35 cellular contexts compared by ENCODE assay signal in the genomic region with DNA sequence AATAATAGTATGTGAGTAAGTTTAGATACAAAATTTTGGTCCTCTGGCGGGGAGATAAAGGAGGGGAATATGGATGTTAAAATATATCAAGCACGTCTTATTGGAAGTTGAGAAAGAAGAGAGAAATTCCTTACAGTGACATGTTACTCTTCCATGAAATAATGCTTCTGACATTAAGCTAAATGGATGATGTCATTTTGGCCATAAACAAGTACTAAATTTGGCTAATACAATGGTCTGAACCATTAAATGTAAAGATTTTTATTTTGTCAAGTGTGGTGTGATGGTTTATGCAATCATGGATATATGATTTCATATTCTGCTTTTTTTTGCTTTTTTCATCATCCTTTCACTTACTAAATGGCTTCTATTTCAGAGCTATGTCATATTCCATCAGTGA.
DNase-seq lines count a peak whose midpoint lies in the region; ATAC-seq, FAIRE-seq and TF ChIP-seq lines count a peak whose summit lies in the region.
"Had no signal": no experiment of that assay in that cellular context is flagged by ENCODE, and none has a peak within 500 bp of the region (broad histone marks: within the 10 kb centered on the region; RNA-seq: fewer than 3 reads in every experiment).

No MANE protein-coding gene starts in this region.

- H3K27me3 ChIP-seq in HepG2 (ENCODE audit: control insufficient read depth in 1 of 2, insufficient read depth in 2 of 2, low read length in 2 of 2) (no peaks in the 10 kb centered on the region), right lobe of liver (no peaks in the 10 kb centered on the region), GM12878 (replicated peaks in 1 of 2; ENCODE audit: control insufficient read depth in 2 of 2, insufficient read depth in 2 of 2, low read length in 1 of 2) (no peaks in the 10 kb centered on the region)
- H3K27me3 ChIP-seq: BE2C; BLaER1; BLaER1 treated with 17β-estradiol and CSF1 and Interleukin-3, amounts not matched to agents 10 nM and 100 nM had no signal

- no TSS peak for BruUV-seq in HepG2 (replicated peaks; lab: Mats Ljungman, UMichigan)
- no TSS peak for BruUV-seq in GM12878 (replicated peaks; lab: Mats Ljungman, UMichigan)

- H3K27ac ChIP-seq in HepG2 (ENCODE audit: extremely low read length, insufficient read depth, low read length) (no peak overlapping the region), right lobe of liver (no peak overlapping the region), HEK293 (ENCODE audit: extremely low read depth, low read depth, low read length) (no peak overlapping the region), GM12878 (ENCODE audit: control insufficient read depth, insufficient read depth) (no peak overlapping the region)
- H3K27ac ChIP-seq: 22Rv1; A549; BLaER1; BLaER1 treated with 17β-estradiol and CSF1 and Interleukin-3, amounts not matched to agents 10 nM and 100 nM; C4-2B had no signal

- H3K4me2 ChIP-seq in HepG2 (ENCODE audit: low read depth, low read length) (no peak overlapping the region), GM12878 (ENCODE audit: control insufficient read depth, insufficient read depth) (no peak overlapping the region)
- H3K4me2 ChIP-seq: A549; BLaER1; BLaER1 treated with 17β-estradiol and CSF1 and Interleukin-3, amounts not matched to agents 10 nM and 100 nM had no signal

- no peak for TF ChIP-seq CTCF in HepG2 (CRISPR knock-in tag; IDR thresholded peaks at IDR 0.05)
- TF ChIP-seq CTCF in right lobe of liver (IDR thresholded peaks at IDR 0.05) = no peak
- no peak for TF ChIP-seq CTCF in HEK293 (tag by site-specific recombination; IDR thresholded peaks at IDR 0.05)
- no peak for TF ChIP-seq CTCF in GM12878 (IDR thresholded peaks at IDR 0.05 in 2 of 3, conservative IDR thresholded peaks at IDR 0.05 in 1 of 3; ENCODE audit: control insufficient read depth in 2 of 3, extremely low read depth in 1 of 3, insufficient read depth in 1 of 3, low read depth in 3 of 3, low read length in 3 of 3)

- 97% methylated on average over 2 of the region's 2 CpGs for WGBS in HepG2 (ENCODE audit: low lambda C conversion rate)
- WGBS in right lobe of liver (ENCODE audit: insufficient coverage, low coverage, low lambda C conversion rate, missing lambda C conversion rate) = 65% methylated on average over 2 of the region's 2 CpGs
- 20% methylated on average over 2 of the region's 2 CpGs for WGBS in GM12878 (ENCODE audit: insufficient coverage, insufficient replicate concordance, low lambda C conversion rate, missing lambda C conversion rate)

- SMC1A ChIA-PET in GM12878 (lab: Charles Lee; ENCODE audit: uncharacterized antibody, unreplicated experiment) = no interaction called here

- H3K36me3 ChIP-seq in HepG2 (replicated peaks in 1 of 2; ENCODE audit: control insufficient read depth in 1 of 2, insufficient read depth in 2 of 2, low read length in 2 of 2) (no peaks in the 10 kb centered on the region), right lobe of liver (no peaks in the 10 kb centered on the region), HEK293 (ENCODE audit: control insufficient read depth in 2 of 2, insufficient read depth in 1 of 2, low read length in 2 of 2) (no peaks in the 10 kb centered on the region), GM12878 (ENCODE audit: control insufficient read depth in 2 of 2, insufficient read depth in 2 of 2, low read length in 1 of 2) (no peaks in the 10 kb centered on the region)
- H3K36me3 ChIP-seq: BE2C; BLaER1; BLaER1 treated with 17β-estradiol and CSF1 and Interleukin-3, amounts not matched to agents 10 nM and 100 nM had no signal

- no peak overlapping the region for H3K9ac ChIP-seq in HepG2 (ENCODE audit: insufficient read depth, low read depth, low read length)
- H3K9ac ChIP-seq in GM12878 (ENCODE audit: control insufficient read depth, insufficient read depth, low read length) = no peak overlapping the region
- H3K9ac ChIP-seq: BLaER1; BLaER1 treated with 17β-estradiol and CSF1 and Interleukin-3, amounts not matched to agents 10 nM and 100 nM had no signal

- no peak overlapping the region for H2AFZ ChIP-seq in HepG2 (ENCODE audit: low read length)
- no peak overlapping the region for H2AFZ ChIP-seq in GM12878 (ENCODE audit: control insufficient read depth, low read depth, low read length)

- no peak for TF ChIP-seq POLR2A in HepG2 (IDR thresholded peaks at IDR 0.05; ENCODE audit: insufficient read depth in 1 of 2, low read depth in 2 of 2, low read length in 2 of 2)
- no peak for TF ChIP-seq POLR2A in right lobe of liver (IDR thresholded peaks at IDR 0.05)
- TF ChIP-seq POLR2A in GM12878 (IDR thresholded peaks at IDR 0.05; ENCODE audit: low read depth, low read length) = no peak

- in situ Hi-C loops in HepG2 (cut with HindIII; ENCODE audit: extremely low pct_ligation_motif_present, low pct_unique_long_range_greater_than_20kb) = no loop called here
- in situ Hi-C loops in GM12878 (cut with MboI) = no loop called here

- FAIRE-seq in HepG2 (lab: Jason Lieb, UNC) (no peak), GM19239 (lab: Jason Lieb, UNC) (peak; percentile 56), GM12878 (lab: Jason Lieb, UNC) (no peak)
- FAIRE-seq: A204.1, A549, D721Med had no signal

- no peak for ATAC-seq in HepG2
- no peak for ATAC-seq in right lobe of liver
- no peak for ATAC-seq in GM12878
- ATAC-seq: A549; CD8-positive, alpha-beta T cell had no signal

- TF ChIP-seq RAD21 in HepG2 (CRISPR knock-in tag; IDR thresholded peaks at IDR 0.05) (no peak), GM12878 (IDR thresholded peaks at IDR 0.05; ENCODE audit: insufficient read depth, low read depth, low read length) (no peak)

- no peaks in the 10 kb centered on the region for H3K9me3 ChIP-seq in HepG2 (ENCODE audit: low read length)
- H3K9me3 ChIP-seq in right lobe of liver = no peaks in the 10 kb centered on the region
- no peaks in the 10 kb centered on the region for H3K9me3 ChIP-seq in HEK293 (ENCODE audit: control insufficient read depth, insufficient read depth, low read depth, low read length)
- no peaks in the 10 kb centered on the region for H3K9me3 ChIP-seq in GM12878 (replicated peaks; ENCODE audit: control insufficient read depth, insufficient read depth, low read length)
- H3K9me3 ChIP-seq: A549; BE2C; BLaER1; BLaER1 treated with 17β-estradiol and CSF1 and Interleukin-3, amounts not matched to agents 10 nM and 100 nM; Caco-2 had no signal

- TF ChIP-seq EP300 in HepG2 (IDR thresholded peaks at IDR 0.05; ENCODE audit: low read depth in 2 of 2, low read length in 2 of 2) (no peak), HepG2 (CRISPR knock-in tag; IDR thresholded peaks at IDR 0.05; ENCODE audit: borderline replicate concordance) (no peak), GM12878 (IDR thresholded peaks at IDR 0.05; ENCODE audit: borderline replicate concordance in 1 of 2, control insufficient read depth in 1 of 2, low read depth in 2 of 2, low read length in 2 of 2) (no peak)

- H3K4me1 ChIP-seq in HepG2 (ENCODE audit: insufficient read depth, low read length) (peaks cover 16% of the 10 kb centered on the region), right lobe of liver (peaks cover 0 to 10% (median 3%) of the 10 kb centered on the region in 4 donors), HEK293 (ENCODE audit: control insufficient read depth, insufficient read depth, low read length) (no peaks in the 10 kb centered on the region), GM12878 (ENCODE audit: control insufficient read depth, insufficient read depth, low read length) (no peaks in the 10 kb centered on the region)
- H3K4me1 ChIP-seq: BE2C; BLaER1; BLaER1 treated with 17β-estradiol and CSF1 and Interleukin-3, amounts not matched to agents 10 nM and 100 nM had no signal

- CTCF ChIA-PET in HepG2 (lab: Yijun Ruan, JAX; ENCODE audit: low intra/inter-chr PET ratio, low total read pairs) (no interaction called here), HEK293 (lab: Yijun Ruan, JAX) (no interaction called here), GM12878 (lab: Yijun Ruan, JAX) (no interaction called here)

- no peak for DNase-seq in HepG2 (ENCODE audit: low spot score)
- DNase-seq in right lobe of liver = no peak
- no peak for DNase-seq in GM19239 (ENCODE audit: insufficient read length, low spot score)
- no peak for DNase-seq in GM12878 (ENCODE audit: low read depth, low spot score)
- no peak for DNase-seq in NCI-H1436 (lab: John Stamatoyannopoulos, UW)
- no peak for DNase-seq in ureter (ENCODE audit: low spot score)
- no peak for DNase-seq in NCI-H1694 (lab: John Stamatoyannopoulos, UW)
- DNase-seq: 8988T; ACHN; AML-193; BE2C; C1 segment of cervical spinal cord; Caco-2; Calu3; CD4-positive, alpha-beta memory T cell; CD4-positive, alpha-beta T cell; CD4-positive, CD25-positive, alpha-beta regulatory T cell; CD8-positive, alpha-beta memory T cell; CD8-positive, alpha-beta T cell; COR-L47; DMS 273 treated with DMSO at 0.1 percent for 48 hours; DMS153; DMS53; DMS79; DMS79 treated with DMSO at 0.1 percent for 48 hours; DND-41; EL had no signal

- H4K20me1 ChIP-seq in HepG2 (ENCODE audit: insufficient read depth, low read length) = peaks cover 6% of the 10 kb centered on the region; the same call in 1 of the 2 replicates
- H4K20me1 ChIP-seq in GM12878 (ENCODE audit: control insufficient read depth, insufficient read depth) = no peaks in the 10 kb centered on the region
- H4K20me1 ChIP-seq: BLaER1 had no signal

- RAD21 ChIA-PET in GM12878 (lab: Charles Lee; ENCODE audit: unreplicated experiment) = interaction anchor here (1.3 kb wide), 1 partner anchor 106 kb away, joined by 3 read pairs; no protein-coding TSS in a partner anchor

- POLR2A ChIA-PET in HepG2 (lab: Yijun Ruan, JAX) (no interaction called here), HEK293 (lab: Yijun Ruan, JAX) (no interaction called here), GM12878 (lab: Charles Lee) (no interaction called here)

- intact Hi-C loops in HepG2 (cut with micrococcal nuclease; ENCODE audit: unreplicated experiment) (no loop called here), right lobe of liver (cut with DNase I) (no loop called here), GM12878 (cut with micrococcal nuclease; ENCODE audit: unreplicated experiment) (no loop called here)

- H3K79me2 ChIP-seq in HepG2 (ENCODE audit: insufficient read depth, low read length) (peaks cover 3% of the 10 kb centered on the region), GM12878 (ENCODE audit: control insufficient read depth, insufficient read depth, low read length) (no peaks in the 10 kb centered on the region)

- H3K4me3 ChIP-seq in HepG2 (replicated peaks in 1 of 3; ENCODE audit: insufficient read depth in 1 of 3, low read depth in 2 of 3, low read length in 3 of 3) (no peak overlapping the region), right lobe of liver (no peak overlapping the region), HEK293 (ENCODE audit: low read depth, low read length) (no peak overlapping the region), GM12878 (no peak overlapping the region)
- H3K4me3 ChIP-seq: A549; BLaER1; BLaER1 treated with 17β-estradiol and CSF1 and Interleukin-3, amounts not matched to agents 10 nM and 100 nM had no signal

TF ChIP-seq in HepG2, 621 proteins besides CTCF, POLR2A, EP300 and RAD21 (continues in another document):
- TF ChIP-seq ATF7 (IDR thresholded peaks at IDR 0.05) = peak; percentile 86
- no peak for TF ChIP-seq ATF7 (CRISPR knock-in tag; IDR thresholded peaks at IDR 0.05)

TF ChIP-seq in HEK293, 187 proteins besides CTCF, POLR2A, EP300 and RAD21 (continues in another document):
- TF ChIP-seq KLF9 (tag by site-specific recombination; IDR thresholded peaks at IDR 0.05; ENCODE audit: low read depth) = no peak

TF ChIP-seq in GM12878, 131 proteins besides CTCF, POLR2A, EP300 and RAD21:
- TF ChIP-seq CHD4 (IDR thresholded peaks at IDR 0.05) (no peak), ATF7 (IDR thresholded peaks at IDR 0.05; ENCODE audit: low read depth) (0 out of 2 replicates have a peak, but pooled peaks have one; percentile 17)
